ENCODE assay signal across 16 cellular contexts in the genomic region with DNA sequence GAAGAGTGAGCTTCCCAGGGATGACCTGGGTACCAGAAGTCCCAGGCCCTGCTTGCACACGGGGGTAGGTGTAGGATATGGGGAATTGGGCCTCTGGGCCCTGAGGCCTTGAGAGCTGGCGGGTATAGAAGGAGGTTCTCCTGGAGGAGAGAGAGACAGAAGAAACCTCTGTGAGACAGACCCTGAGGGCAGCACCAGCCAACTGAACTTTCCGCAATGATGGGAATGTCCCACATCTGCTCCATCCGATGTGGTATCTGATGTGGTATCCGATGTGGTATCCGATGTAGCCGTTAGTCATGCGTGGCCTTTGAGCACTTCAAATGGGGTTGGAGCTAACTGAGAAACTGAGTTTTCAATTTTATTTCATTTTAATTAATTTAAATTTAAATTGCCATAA. TPM values are rescaled to one million over a fixed set of nuclear protein-coding genes. Genes with fewer than 3 reads are reported as not detected.
DNase-seq lines count a peak whose midpoint lies in the region; ATAC-seq, FAIRE-seq and TF ChIP-seq lines count a peak whose summit lies in the region.
"Had no signal": no experiment of that assay in that cellular context is flagged by ENCODE, and none has a peak within 500 bp of the region (broad histone marks: within the 10 kb centered on the region; RNA-seq: fewer than 3 reads in every experiment).

No MANE protein-coding gene starts in this region.

- H3K4me3 ChIP-seq in DOHH2 (ENCODE audit: low read length) (no peak overlapping the region), OCI-LY7 (ENCODE audit: low read depth, low read length, poor library complexity, severe bottlenecking) (no peak overlapping the region), H1 (ENCODE audit: extremely low read depth in 1 of 4, insufficient read depth in 2 of 4, low read depth in 3 of 4, low read length in 4 of 4) (no peak overlapping the region)
- H3K4me3 ChIP-seq: A549 had no signal

- no peak overlapping the region for H4K91ac ChIP-seq in H1 (replicated peaks; ENCODE audit: insufficient read length, low read length)

- H2AFZ ChIP-seq in OCI-LY7 (ENCODE audit: low read length) (peak overlapping the region; percentile 60; the same call in 1 of the 2 replicates), H1 (ENCODE audit: low read length) (no peak overlapping the region)

- no peaks in the 10 kb centered on the region for H3K23me2 ChIP-seq in H1 (ENCODE audit: low read depth, low read length)

- H3K36me3 ChIP-seq in DOHH2 (ENCODE audit: control insufficient read depth, low read length) (no peaks in the 10 kb centered on the region), OCI-LY7 (ENCODE audit: insufficient read depth, low read length) (no peaks in the 10 kb centered on the region; the same call in 1 of the 2 replicates), H1 (ENCODE audit: control insufficient read depth in 2 of 4, insufficient read depth in 4 of 4, low read length in 3 of 4) (no peaks in the 10 kb centered on the region)

- 0 out of 2 replicates have a peak, but pooled peaks cover 4% of the 10 kb centered on the region for H3K27me3 ChIP-seq in DOHH2 (ENCODE audit: control insufficient read depth, low read length)
- H3K27me3 ChIP-seq in H1 (replicated peaks in 1 of 4; ENCODE audit: control insufficient read depth in 3 of 4, extremely low read depth in 1 of 4, insufficient read depth in 3 of 4, low read length in 3 of 4) = no peaks in the 10 kb centered on the region

- intact Hi-C loops in OCI-LY7 (cut with micrococcal nuclease; ENCODE audit: unreplicated experiment) = loop anchor here (2.0 kb wide), 1 partner anchor 37 kb away; no protein-coding TSS in a partner anchor

- CTCF ChIA-PET in OCI-LY7 (lab: Charles Lee; ENCODE audit: unreplicated experiment) = interaction anchor here (0.9 kb wide), 1 partner anchor 91 kb away, joined by 3 read pairs; no protein-coding TSS in a partner anchor
- CTCF ChIA-PET in H1 (lab: Charles Lee; ENCODE audit: partially characterized antibody) = interaction anchor here (0.5 to 4.4 kb wide), 9 partner anchors 9 to 680 kb away, joined by 3 to 32 read pairs (median 4); no protein-coding TSS in a partner anchor

- H3K9me3 ChIP-seq in DOHH2 (ENCODE audit: control insufficient read depth, insufficient read depth, low read length) = no peaks in the 10 kb centered on the region
- H3K9me3 ChIP-seq in OCI-LY7 (ENCODE audit: low read length) = peaks cover 8% of the 10 kb centered on the region; the same call in 1 of the 2 replicates
- peaks cover 14 to 18% of the 10 kb centered on the region in 2 experiments for H3K9me3 ChIP-seq in H1 (ENCODE audit: insufficient read depth in 2 of 2, low read depth in 1 of 2, low read length in 1 of 2)

- H2BK12ac ChIP-seq in H1 (ENCODE audit: low read depth, low read length) = no peak overlapping the region

- H3F3A ChIP-seq in DOHH2 (ENCODE audit: control insufficient read depth, insufficient read depth) = no peaks in the 10 kb centered on the region; the same call in 1 of the 2 replicates

- TF ChIP-seq EP300 in H1 (IDR thresholded peaks at IDR 0.05; ENCODE audit: borderline replicate concordance in 1 of 2, low read depth in 2 of 2, low read length in 2 of 2) = no peak

- H2BK15ac ChIP-seq in H1 (ENCODE audit: low read length) = no peak overlapping the region

- 93% methylated on average over 8 of the region's 8 CpGs; no CpG with 5 or more reads in 1 of the 2 experiments for WGBS in H1 (ENCODE audit: extremely low coverage in 1 of 2, insufficient coverage in 1 of 2, insufficient read length in 1 of 2, insufficient replicate concordance in 2 of 2, low coverage in 1 of 2, low lambda C conversion rate in 2 of 2, missing lambda C conversion rate in 1 of 2), 2 experiments

- H3K27ac ChIP-seq in DOHH2 (ENCODE audit: low read depth, low read length) = no peak overlapping the region
- no peak overlapping the region for H3K27ac ChIP-seq in OCI-LY7 (ENCODE audit: low read depth, low read length, poor library complexity, severe bottlenecking)
- H3K27ac ChIP-seq in H1 (ENCODE audit: low read depth, low read length) = no peak overlapping the region

- H2BK120ac ChIP-seq in H1 (replicated peaks; ENCODE audit: low read depth, low read length) = peak overlapping the region; percentile 52

- TF ChIP-seq POLR2A in H1 (IDR thresholded peaks at IDR 0.05; ENCODE audit: control extremely low read depth in 1 of 2, low read depth in 2 of 2, low read length in 2 of 2) = no peak

- no peak overlapping the region for H3K4me3 Mint-ChIP-seq in stimulated activated memory B cell treated with anti-CD40 and anti-IgM and Interleukin-4, amounts not matched to agents 10 μg/mL and 1 μg/mL and 100 μg/mL, for 72 hours
- H3K4me3 Mint-ChIP-seq: CD4-positive, alpha-beta T cell; HFFc6 had no signal

- no peak overlapping the region for H3K9ac ChIP-seq in H1 (replicated peaks in 1 of 4; ENCODE audit: extremely low read depth in 1 of 4, low read depth in 3 of 4, low read length in 3 of 4)

- H3K56ac ChIP-seq in H1 (replicated peaks; ENCODE audit: insufficient read length, low read depth, low read length) = no peak overlapping the region

- no TSS peak for BruUV-seq in OCI-LY7 (replicated peaks; lab: Mats Ljungman, UMichigan)

- no peak for TF ChIP-seq CTCF in DOHH2 (IDR thresholded peaks at IDR 0.05; ENCODE audit: low read depth, low read length, poor library complexity, severe bottlenecking)
- TF ChIP-seq CTCF in OCI-LY7 (conservative IDR thresholded peaks at IDR 0.05; ENCODE audit: low read length) = no peak
- TF ChIP-seq CTCF in H1 (IDR thresholded peaks at IDR 0.05; ENCODE audit: control extremely low read depth in 1 of 3, insufficient read depth in 1 of 3, low read depth in 1 of 3, low read length in 3 of 3) = no peak

- no peaks in the 10 kb centered on the region for H3K79me2 ChIP-seq in DOHH2 (ENCODE audit: control insufficient read depth, low read length)
- no peaks in the 10 kb centered on the region for H3K79me2 ChIP-seq in OCI-LY7 (ENCODE audit: insufficient read depth, low read depth, low read length)
- no peaks in the 10 kb centered on the region for H3K79me2 ChIP-seq in H1 (ENCODE audit: control insufficient read depth in 1 of 2, insufficient read depth in 2 of 2, low read length in 2 of 2)

- no peak overlapping the region for H4K5ac ChIP-seq in H1 (ENCODE audit: insufficient read length, low read depth, low read length)

- no peaks in the 10 kb centered on the region for H3K79me1 ChIP-seq in H1 (ENCODE audit: low read depth, low read length)

- H3K27ac Mint-ChIP-seq in stimulated activated memory B cell treated with anti-CD40 and anti-IgM and Interleukin-4, amounts not matched to agents 10 μg/mL and 1 μg/mL and 100 μg/mL, for 72 hours = peak overlapping the region; percentile 7
- H3K27ac Mint-ChIP-seq: CD4-positive, alpha-beta T cell; HFFc6 had no signal

- H3K4me1 Mint-ChIP-seq in stimulated activated memory B cell treated with anti-CD40 and anti-IgM and Interleukin-4, amounts not matched to agents 10 μg/mL and 1 μg/mL and 100 μg/mL, for 72 hours = peaks cover 29% of the 10 kb centered on the region

- peaks cover 33% of the 10 kb centered on the region for H3K4me1 ChIP-seq in DOHH2 (ENCODE audit: control insufficient read depth, low read length)
- peaks cover 38% of the 10 kb centered on the region for H3K4me1 ChIP-seq in OCI-LY7 (ENCODE audit: insufficient read depth, low read length, poor library complexity, severe bottlenecking)
- H3K4me1 ChIP-seq in H1 (replicated peaks in 1 of 4; ENCODE audit: control insufficient read depth in 3 of 4, insufficient read depth in 4 of 4, low read length in 3 of 4) = peaks cover 2 to 11% (median 8%) of the 10 kb centered on the region in 4 experiments; a peak in 6 of 7 replicates

- H3K18ac ChIP-seq in H1 (ENCODE audit: extremely low read depth, low read length) = no peak overlapping the region; the same call in 1 of the 2 replicates

- H4K20me1 ChIP-seq in DOHH2 (ENCODE audit: control insufficient read depth, insufficient read depth, low read depth, low read length) (no peaks in the 10 kb centered on the region), OCI-LY7 (ENCODE audit: insufficient read depth, low read length) (no peaks in the 10 kb centered on the region), H1 (replicated peaks in 1 of 2; ENCODE audit: control insufficient read depth in 1 of 2, insufficient read depth in 2 of 2, low read length in 2 of 2) (no peaks in the 10 kb centered on the region)

- no peaks in the 10 kb centered on the region for H3K9me2 ChIP-seq in DOHH2 (replicated peaks; ENCODE audit: control insufficient read depth, low read length)
- H3K9me2 ChIP-seq in OCI-LY7 (ENCODE audit: insufficient read depth, low read length) = no peaks in the 10 kb centered on the region

- H3K27me3 Mint-ChIP-seq in stimulated activated memory B cell treated with anti-CD40 and anti-IgM and Interleukin-4, amounts not matched to agents 10 μg/mL and 1 μg/mL and 100 μg/mL, for 72 hours = peaks cover 43% of the 10 kb centered on the region
- H3K27me3 Mint-ChIP-seq: CD4-positive, alpha-beta T cell had no signal

- ATAC-seq in stimulated activated memory B cell treated with anti-CD40 and anti-IgM and Interleukin-4, amounts not matched to agents 10 μg/mL and 1 μg/mL and 100 μg/mL, for 72 hours = no peak
- ATAC-seq in stimulated activated naive CD8-positive, alpha-beta T cell treated with anti-CD3 and anti-CD28 coated beads, Interleukin-15, Interleukin-2, amounts not matched to agents 100 U/mL and 50 U/mL, for 24 hours = no peak
- ATAC-seq: A549 had no signal

- FAIRE-seq in H1 (lab: Jason Lieb, UNC) = no peak
- FAIRE-seq: A549, G401.6, GM12891, HTR-8/SVneo had no signal

- H4K8ac ChIP-seq in H1 (ENCODE audit: extremely low read depth, insufficient read depth, low read length) = no peak overlapping the region

- DNase-seq in OCI-LY7 (ENCODE audit: low spot score) = no peak
- no peak for DNase-seq in H1 (ENCODE audit: low read depth in 1 of 2, low spot score in 2 of 2)
- no peak for DNase-seq in stimulated activated naive CD8-positive, alpha-beta T cell treated with anti-CD3 and anti-CD28 coated beads, Interleukin-15, Interleukin-2, amounts not matched to agents 100 U/mL and 50 U/mL, for 24 hours
- DNase-seq in AML-193 (lab: John Stamatoyannopoulos, UW) = no peak
- DNase-seq in GOT3 (lab: John Stamatoyannopoulos, UW) = no peak
- DNase-seq: Calu3; CD4-positive, alpha-beta T cell; DMS 273 treated with DMSO at 0.1 percent for 48 hours; DMS79; HFFc6 had no signal

- no peak overlapping the region for H2BK5ac ChIP-seq in H1 (ENCODE audit: low read depth, low read length)

- no peak overlapping the region for H2AK5ac ChIP-seq in H1 (ENCODE audit: low read depth, low read length)

- H3K23ac ChIP-seq in H1 (ENCODE audit: insufficient read length) = no peak overlapping the region

- no peaks in the 10 kb centered on the region for H3K36me3 Mint-ChIP-seq in stimulated activated memory B cell treated with anti-CD40 and anti-IgM and Interleukin-4, amounts not matched to agents 10 μg/mL and 1 μg/mL and 100 μg/mL, for 72 hours

- H3K14ac ChIP-seq in H1 (ENCODE audit: insufficient read length) = no peak overlapping the region

- H3K4me2 ChIP-seq in DOHH2 (ENCODE audit: low read length) = peak overlapping the region; percentile 33
- H3K4me2 ChIP-seq in OCI-LY7 (ENCODE audit: low read length) = peak overlapping the region; percentile 35; the same call in 1 of the 2 replicates
- no peak overlapping the region for H3K4me2 ChIP-seq in H1 (ENCODE audit: insufficient read depth in 1 of 2, low read depth in 2 of 2, low read length in 2 of 2)

- no peak for TF ChIP-seq RAD21 in H1 (IDR thresholded peaks at IDR 0.05 in 1 of 2, conservative IDR thresholded peaks at IDR 0.05 in 1 of 2; ENCODE audit: low read depth in 2 of 2, low read length in 2 of 2)

- H3K4ac ChIP-seq in H1 (replicated peaks; ENCODE audit: insufficient read length, low read depth, low read length) = peak overlapping the region; percentile 10

- no peak overlapping the region for H2BK20ac ChIP-seq in H1 (ENCODE audit: low read length)

- H3K9me3 Mint-ChIP-seq in stimulated activated memory B cell treated with anti-CD40 and anti-IgM and Interleukin-4, amounts not matched to agents 10 μg/mL and 1 μg/mL and 100 μg/mL, for 72 hours = no peaks in the 10 kb centered on the region
- H3K9me3 Mint-ChIP-seq: CD4-positive, alpha-beta T cell; HFFc6 had no signal

- POLR2A ChIA-PET in OCI-LY7 (lab: Charles Lee) (interaction anchor here (1.1 to 1.8 kb wide), 3 partner anchors 48 to 88 kb away, joined by 3 to 4 read pairs (median 3); no protein-coding TSS in a partner anchor), H1 (lab: Charles Lee; ENCODE audit: partially characterized antibody) (no interaction called here)

RNA-seq across cellular contexts. Expression of a gene that starts 30.6 kb away (rescaled TPM):
- total RNA-seq in OCI-LY7 (2014; rRNA removed; shearing (Covaris generic)) = 4.2 and 7.3 TPM in 2 replicates
- 5.5 and 5.6 TPM in 2 replicates for total RNA-seq in OCI-LY7 (2022)
- total RNA-seq in H1 (2021; fragmentation: NEBNext Ultra II Directional; extraction: Animal tissue kit (Norgen Biotek cat#: 25700)) = 35.7 and 39.7 TPM in 2 replicates
- 14.0 and 15.6 TPM in 2 replicates for polyA plus RNA-seq in H1 (2011; rRNA removed)
- polyA plus RNA-seq in H1 (2011; cell fraction: cytosol; rRNA removed) = 24.9 TPM
- 15.6 TPM for polyA plus RNA-seq in H1 (2011; cell fraction: nucleus; rRNA removed)
- 17.3 to 25.7 TPM (median 20.8 TPM) in 4 replicates for polyA plus RNA-seq in H1 (2012, experiment 1 of 2)
- 1.4 TPM for polyA plus RNA-seq in H1 (2012, experiment 2 of 2)
- 19.0 TPM for polyA plus RNA-seq in H1 (2013, experiment 1 of 2)
- polyA plus RNA-seq in H1 (2013, experiment 2 of 2) = 18.0 TPM
- 25.4 and 53.1 TPM in 2 replicates for polyA minus RNA-seq in H1 (2011; rRNA and poly(A)+ RNA removed)
- polyA minus RNA-seq in H1 (2011; cell fraction: cytosol; rRNA and poly(A)+ RNA removed) = 16.0 TPM
- polyA minus RNA-seq in H1 (2011; cell fraction: nucleus; rRNA and poly(A)+ RNA removed) = 28.9 TPM

Comparison
In these comparisons a context has a peak if more than half of its experiments do, and no peak if none do; other contexts are left out.
1. H3K4me2 ChIP-seq: peak in DOHH2 (single experiment) and OCI-LY7 (single experiment); none in H1 (0 of 2).